ENCODE assay signal across 8 cellular contexts in the genomic region with DNA sequence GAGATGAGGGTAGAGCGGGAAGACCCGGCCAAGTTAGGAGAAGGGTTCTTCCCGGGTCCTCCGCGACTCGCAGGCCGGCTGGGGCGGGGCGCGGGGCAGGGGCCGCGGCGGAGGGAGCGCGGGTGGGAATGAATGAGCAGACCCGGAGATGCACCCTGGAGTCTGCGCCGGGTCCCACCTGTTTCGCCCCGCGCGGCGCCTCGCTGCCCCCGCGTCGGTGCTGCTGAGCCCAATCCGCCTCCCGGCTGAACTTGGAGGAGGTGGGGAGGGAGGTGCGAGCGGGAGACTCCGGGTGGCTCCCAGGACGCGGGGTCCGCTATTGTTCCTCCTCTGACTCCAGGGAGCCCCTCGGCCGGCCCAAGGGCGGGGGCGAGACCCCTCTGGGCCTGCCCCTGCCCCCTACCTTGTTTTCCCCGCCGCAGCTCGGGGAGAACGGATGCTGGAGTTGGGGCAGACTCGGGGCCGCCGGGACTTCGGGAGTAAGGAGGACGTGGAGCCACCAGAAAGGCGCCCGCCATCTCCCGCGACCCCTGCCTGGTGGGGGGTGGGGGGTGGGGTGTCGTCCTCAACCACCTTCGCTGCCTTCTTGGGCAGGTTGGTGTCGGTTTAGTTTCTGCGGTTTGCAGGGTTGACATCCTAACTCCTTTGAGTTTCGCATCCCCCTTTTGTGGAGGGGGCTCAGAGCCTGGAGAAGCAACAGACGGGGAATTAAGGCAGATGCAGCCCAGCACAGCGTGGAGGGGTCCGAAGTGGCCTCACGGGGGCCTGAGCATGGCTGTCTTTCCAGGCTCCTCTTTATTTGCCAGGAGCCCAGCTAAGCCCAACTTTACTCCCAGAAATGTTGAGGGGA.
DNase-seq lines count a peak whose midpoint lies in the region; ATAC-seq lines count a peak whose summit lies in the region.

No MANE protein-coding gene starts in this region.

- in situ Hi-C loops in T47D (cut with HindIII; ENCODE audit: low pct_unique_long_range_greater_than_20kb, low sequenced_read_pairs): no loop called here

- no peaks in the 10 kb centered on the region for H3K36me3 Mint-ChIP-seq in stimulated activated naive B cell treated with anti-CD40 and anti-IgM and Interleukin-4, amounts not matched to agents 10 μg/mL and 1 μg/mL and 100 μg/mL, for 72 hours

- H3K9me3 Mint-ChIP-seq in stimulated activated naive B cell treated with anti-CD40 and anti-IgM and Interleukin-4, amounts not matched to agents 10 μg/mL and 1 μg/mL and 100 μg/mL, for 72 hours: no peaks in the 10 kb centered on the region

- peak overlapping the region; percentile 74 to 88 for H3K4me3 Mint-ChIP-seq in stimulated activated naive B cell treated with anti-CD40 and anti-IgM and Interleukin-4, amounts not matched to agents 10 μg/mL and 1 μg/mL and 100 μg/mL, for 72 hours

- no peak overlapping the region for H3K27ac Mint-ChIP-seq in stimulated activated naive B cell treated with anti-CD40 and anti-IgM and Interleukin-4, amounts not matched to agents 10 μg/mL and 1 μg/mL and 100 μg/mL, for 72 hours

- peaks cover 41 to 53% of the 10 kb centered on the region in 2 donors for H3K27me3 Mint-ChIP-seq in stimulated activated naive B cell treated with anti-CD40 and anti-IgM and Interleukin-4, amounts not matched to agents 10 μg/mL and 1 μg/mL and 100 μg/mL, for 72 hours

- H3K27ac ChIP-seq in layer of hippocampus (ENCODE audit: low read depth, low read length): peak overlapping the region; percentile 73

- H3K4me1 Mint-ChIP-seq in stimulated activated naive B cell treated with anti-CD40 and anti-IgM and Interleukin-4, amounts not matched to agents 10 μg/mL and 1 μg/mL and 100 μg/mL, for 72 hours: peaks cover 18 to 22% of the 10 kb centered on the region in 2 donors

- DNase-seq in DMS53 (lab: John Stamatoyannopoulos, UW) (peak; percentile 48), DMS53 treated with DMSO at 0.1 percent for 48 hours (lab: John Stamatoyannopoulos, UW; ENCODE audit: unreplicated experiment) (no peak), NCI-H748 (lab: John Stamatoyannopoulos, UW; ENCODE audit: unreplicated experiment) (peak; percentile 69), T47D (ENCODE audit: low read depth in 1 of 2, low spot score in 1 of 2) (peak; percentile 24 to 37), DMS153 treated with DMSO at 0.1 percent for 48 hours (lab: John Stamatoyannopoulos, UW; ENCODE audit: unreplicated experiment) (no peak)
- no peak for DNase-seq in stimulated activated naive B cell treated with anti-CD40 and anti-IgM and Interleukin-4, amounts not matched to agents 10 μg/mL and 1 μg/mL and 100 μg/mL, for 72 hours

- no peaks in the 10 kb centered on the region for H3K27me3 ChIP-seq in layer of hippocampus (ENCODE audit: control insufficient read depth, insufficient read depth, low read length)

- peak; percentile 31 to 49 for ATAC-seq in stimulated activated naive B cell treated with anti-CD40 and anti-IgM and Interleukin-4, amounts not matched to agents 10 μg/mL and 1 μg/mL and 100 μg/mL, for 72 hours (replicated peaks)
- no peak for ATAC-seq in GM21786 (IDR thresholded peaks at IDR 0.05; ENCODE audit: unreplicated experiment)

Comparison
In these comparisons a context has a peak if more than half of its experiments do, and no peak if none do; other contexts are left out.
1. DNase-seq: peak in DMS53 (single experiment), NCI-H748 (single experiment) and T47D (2 of 2); none in DMS53 treated with DMSO at 0.1 percent for 48 hours (single experiment), stimulated activated naive B cell treated with anti-CD40 and anti-IgM and Interleukin-4, amounts not matched to agents 10 μg/mL and 1 μg/mL and 100 μg/mL, for 72 hours (single experiment) and DMS153 treated with DMSO at 0.1 percent for 48 hours (single experiment).